Comparison of ENCODE assay signal across 10 cellular contexts in genomic region chr12:31353730-31354708, GRCh38. TPM values are rescaled to one million over a fixed set of nuclear protein-coding genes. Genes with fewer than 3 reads are reported as not detected.
DNase-seq lines count a peak whose midpoint lies in the region; ATAC-seq, FAIRE-seq and TF ChIP-seq lines count a peak whose summit lies in the region.
"Had no signal": no experiment of that assay in that cellular context is flagged by ENCODE, and none has a peak within 500 bp of the region (broad histone marks: within the 10 kb centered on the region; RNA-seq: fewer than 3 reads in every experiment).

No MANE protein-coding gene starts in this region.

- peak overlapping the region in 1 of 2 donors; percentile 41 for H3K27ac Mint-ChIP-seq in activated naive CD4-positive, alpha-beta T cell treated with anti-CD3 and anti-CD28 coated beads, Interleukin-2, amount 50 U/mL, for 72 hours
- H3K27ac Mint-ChIP-seq: T-helper 2 cell treated with Interferon-gamma antibody and Interleukin-4, amounts not matched to agents 5 μg/mL and 100 μg/mL, for 36 hours had no signal

- no peak for ATAC-seq in activated naive CD4-positive, alpha-beta T cell treated with anti-CD3 and anti-CD28 coated beads, Interleukin-2, amount 50 U/mL, for 72 hours
- ATAC-seq: gastroesophageal sphincter had no signal

- peak overlapping the region in 40 of 59 donors; percentile 1 to 85 (median 49) for H3K27ac ChIP-seq in dorsolateral prefrontal cortex
- H3K27ac ChIP-seq: gastroesophageal sphincter had no signal

- no peaks in the 10 kb centered on the region for H3K9me3 Mint-ChIP-seq in activated naive CD4-positive, alpha-beta T cell treated with anti-CD3 and anti-CD28 coated beads, Interleukin-2, amount 50 U/mL, for 72 hours
- H3K9me3 Mint-ChIP-seq: T-helper 2 cell treated with Interferon-gamma antibody and Interleukin-4, amounts not matched to agents 5 μg/mL and 100 μg/mL, for 36 hours had no signal

- intact Hi-C loops in dorsolateral prefrontal cortex (cut with DNase I), result no loop called here

- no peak for TF ChIP-seq CTCF in dorsolateral prefrontal cortex (IDR thresholded peaks at IDR 0.05 in 54 of 56, conservative IDR thresholded peaks at IDR 0.05 in 2 of 56; ENCODE audit: low read depth in 1 of 56, partially characterized antibody in 56 of 56)

- no peaks in the 10 kb centered on the region for H3K36me3 Mint-ChIP-seq in activated naive CD4-positive, alpha-beta T cell treated with anti-CD3 and anti-CD28 coated beads, Interleukin-2, amount 50 U/mL, for 72 hours

- H3K4me3 ChIP-seq in dorsolateral prefrontal cortex, result peak overlapping the region in 20 of 59 donors; percentile 6 to 42 (median 24)
- H3K4me3 ChIP-seq: gastroesophageal sphincter had no signal

- no peaks in the 10 kb centered on the region for H3K27me3 ChIP-seq in dorsolateral prefrontal cortex
- H3K27me3 ChIP-seq: gastroesophageal sphincter had no signal

- FAIRE-seq in HTR-8/SVneo (lab: Jason Lieb, UNC), result peak; percentile 38

- DNase-seq in HTR-8/SVneo (ENCODE audit: insufficient read length, low spot score) (no peak), NCI-H2227 treated with DMSO at 0.1 percent for 48 hours (lab: John Stamatoyannopoulos, UW) (peak; percentile 34), dorsolateral prefrontal cortex (peak in 2 of 10 donors; percentile 21 to 42), retina (peak; percentile 68), activated gamma-delta T cell treated with Interleukin-2 at 50 U/mL for 16 hours (no peak), LoVo (ENCODE audit: low spot score) (no peak), ureter (ENCODE audit: low spot score) (no peak)
- DNase-seq in activated naive CD4-positive, alpha-beta T cell treated with anti-CD3 and anti-CD28 coated beads, Interleukin-2, amount 50 U/mL, for 72 hours (ENCODE audit: low spot score in 2 of 2), result no peak

RNA-seq across cellular contexts. Expression of gene SINHCAF, which starts 28.1 kb away (rescaled TPM):
- total RNA-seq in dorsolateral prefrontal cortex (1 to 10 TPM in 117 of 120 experiments, under 1 TPM in 3; 0.70 to 9.0 (median 3.2) TPM), ureter (88.4 TPM)
- total RNA-seq in activated naive CD4-positive, alpha-beta T cell treated with anti-CD3 and anti-CD28 coated beads, Interleukin-2, amount 50 U/mL, for 72 hours, result 100 to 1,000 TPM; 162 to 190 TPM

Comparison
In these comparisons a context has a peak if more than half of its experiments do, and no peak if none do; other contexts are left out.
1. DNase-seq: peak in NCI-H2227 treated with DMSO at 0.1 percent for 48 hours (single experiment) and retina (single experiment); none in HTR-8/SVneo (single experiment), activated naive CD4-positive, alpha-beta T cell treated with anti-CD3 and anti-CD28 coated beads, Interleukin-2, amount 50 U/mL, for 72 hours (0 of 2), activated gamma-delta T cell treated with Interleukin-2 at 50 U/mL for 16 hours (single experiment), LoVo (single experiment) and ureter (single experiment).